Comparison of ENCODE assay signal across 31 cellular contexts in genomic region chr11:104691129-104691528, GRCh38.
"Had no signal": no experiment of that assay in that cellular context is flagged by ENCODE, and none has a peak within 500 bp of the region (broad histone marks: within the 10 kb centered on the region; RNA-seq: fewer than 3 reads in every experiment).

No MANE protein-coding gene starts in this region.

- H3K27ac Mint-ChIP-seq: activated naive CD8-positive, alpha-beta T cell; activated naive CD8-positive, alpha-beta T cell treated with anti-CD3 and anti-CD28 coated beads, Interleukin-2, amount 50 U/mL, for 24 hours; activated T-cell treated with anti-CD3 and anti-CD28 coated beads, Interleukin-2, amount 50 U/mL, for 24 hours; activated T-helper 2 cell treated with anti-CD3 and anti-CD28 coated beads, Interferon-gamma antibody, Interleukin-2, Interleukin-4, amounts not matched to agents 10 μg/mL and 5 μg/mL and 100 μg/mL, durations not matched to agents 14 hours and 24 hours and 36 hours had no signal

- H3K4me3 Mint-ChIP-seq: activated CD8-positive, alpha-beta T cell treated with anti-CD3 and anti-CD28 coated beads, Interleukin-2, amount 10 ng/mL, durations not matched to agents 7 days and 5 days; activated naive CD8-positive, alpha-beta T cell; activated naive CD8-positive, alpha-beta T cell treated with anti-CD3 and anti-CD28 coated beads, Interleukin-2, amount 50 U/mL, for 24 hours; activated T-cell treated with anti-CD3 and anti-CD28 coated beads, Interleukin-2, amount 50 U/mL, for 24 hours; brain had no signal

- H3K4me3 ChIP-seq: SJCRH30 had no signal

- H3K36me3 Mint-ChIP-seq: brain had no signal

- ATAC-seq: activated CD8-positive, alpha-beta T cell treated with anti-CD3 and anti-CD28 coated beads, Interleukin-2, amount 10 ng/mL, durations not matched to agents 7 days and 5 days; activated naive CD8-positive, alpha-beta T cell treated with anti-CD3 and anti-CD28 coated beads, Interleukin-2, amount 50 U/mL, for 24 hours had no signal

- DNase-seq: activated CD4-positive, alpha-beta T cell treated with anti-CD3 and anti-CD28 coated beads for 1 hour; activated CD4-positive, alpha-beta T cell treated with anti-CD3 and anti-CD28 coated beads for 48 hours; activated CD4-positive, alpha-beta T cell treated with anti-CD3 and anti-CD28 coated beads, Interleukin-2, amount 50 U/mL, for 4 hours; activated CD4-positive, CD25-positive, alpha-beta regulatory T cell; activated CD8-positive, alpha-beta T cell treated with anti-CD3 and anti-CD28 coated beads, Interleukin-2, amount 10 ng/mL, durations not matched to agents 7 days and 5 days; activated gamma-delta T cell; activated naive CD4-positive, alpha-beta T cell treated with Interleukin-2 at 50 U/mL for 16 hours; activated naive CD8-positive, alpha-beta T cell treated with anti-CD3 and anti-CD28 coated beads, Interleukin-2, amount 50 U/mL, for 24 hours; activated T-cell treated with anti-CD3 and anti-CD28 coated beads, Interleukin-2, amount 50 U/mL, for 24 hours; anterior cingulate cortex; caudate nucleus; cerebellar nuclear complex; NCI-H1105; NCI-H1417 treated with DMSO at 0.1 percent for 48 hours; NCI-H1694; NCI-H1930; NCI-H2081 treated with DMSO at 0.1 percent for 48 hours; NCI-H226; NCI-H446 treated with DMSO at 0.1 percent for 48 hours; NCI-H524; NCI-H69; NCI-H82; NK-92 treated with Interleukin-12 subunit alpha and Interleukin-12 subunit beta, amount 100 ng/mL, for 24 hours; SHP77; SJCRH30; T1000; WERI-Rb-1 had no signal

- H3K9me3 ChIP-seq: SJCRH30 had no signal

- H3K27me3 Mint-ChIP-seq: activated naive CD8-positive, alpha-beta T cell; activated naive CD8-positive, alpha-beta T cell treated with anti-CD3 and anti-CD28 coated beads, Interleukin-2, amount 50 U/mL, for 24 hours; activated T-cell treated with anti-CD3 and anti-CD28 coated beads, Interleukin-2, amount 50 U/mL, for 24 hours; brain had no signal

- H3K27ac ChIP-seq: SJCRH30, WERI-Rb-1 had no signal

- H3K27me3 ChIP-seq: SJCRH30 had no signal

- FAIRE-seq: bronchial epithelial cell had no signal

- H3K4me1 ChIP-seq: SJCRH30 had no signal

- H3K36me3 ChIP-seq: SJCRH30, WERI-Rb-1 had no signal
